24 cellular contexts compared by ENCODE assay signal in the genomic region with DNA sequence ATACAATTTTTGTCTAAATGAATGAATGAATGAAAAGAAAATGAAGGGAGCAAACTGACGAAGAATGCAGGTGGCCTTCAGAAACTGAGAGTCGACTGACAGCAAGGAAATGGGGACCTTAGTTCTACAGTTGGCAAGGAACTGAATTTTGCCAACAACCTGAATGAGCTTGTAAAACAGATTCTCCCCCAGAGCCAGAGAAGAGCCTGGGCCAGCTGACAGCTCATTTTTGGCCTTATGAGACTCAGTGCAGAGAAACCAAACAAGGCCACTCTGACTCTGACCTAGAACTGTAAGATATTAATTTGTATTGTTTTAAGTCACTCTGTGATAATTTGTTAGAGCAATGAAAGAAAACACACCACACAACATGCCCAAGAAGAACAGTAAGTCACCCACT.
"Had no signal": no experiment of that assay in that cellular context is flagged by ENCODE, and none has a peak within 500 bp of the region (broad histone marks: within the 10 kb centered on the region; RNA-seq: fewer than 3 reads in every experiment).

No MANE protein-coding gene starts in this region.

- H3K27ac Mint-ChIP-seq: activated CD4-positive, alpha-beta memory T cell treated with anti-CD3 and anti-CD28 coated beads for 36 hours; activated CD4-positive, alpha-beta T cell treated with anti-CD3 and anti-CD28 coated beads, Interleukin-2, amount 10 ng/mL, durations not matched to agents 7 days and 5 days; activated naive CD4-positive, alpha-beta T cell treated with anti-CD3 and anti-CD28 coated beads for 36 hours; activated naive CD8-positive, alpha-beta T cell treated with anti-CD3 and anti-CD28 coated beads for 36 hours; activated T-helper 17 cell treated with anti-CD3 and anti-CD28 coated beads, Interleukin-2, amount 50 U/mL, for 72 hours had no signal

- H3K36me3 Mint-ChIP-seq: activated CD4-positive, alpha-beta memory T cell treated with anti-CD3 and anti-CD28 coated beads for 36 hours had no signal

- ATAC-seq: activated T-cell treated with anti-CD3 and anti-CD28 coated beads, Interleukin-2, amount 50 U/mL, for 4 hours; Panc1; Right ventricle myocardium inferior had no signal

- H3K27ac ChIP-seq: SK-N-MC, VCaP had no signal

- H3K27me3 Mint-ChIP-seq: activated CD4-positive, alpha-beta memory T cell treated with anti-CD3 and anti-CD28 coated beads for 36 hours; activated CD4-positive, alpha-beta T cell treated with anti-CD3 and anti-CD28 coated beads, Interleukin-2, amount 10 ng/mL, durations not matched to agents 7 days and 5 days; activated naive CD8-positive, alpha-beta T cell treated with anti-CD3 and anti-CD28 coated beads for 36 hours; activated T-helper 17 cell treated with anti-CD3 and anti-CD28 coated beads, Interleukin-2, amount 50 U/mL, for 72 hours had no signal

- H3K4me3 ChIP-seq: SK-N-MC had no signal

- H3K9me3 Mint-ChIP-seq: activated CD4-positive, alpha-beta memory T cell treated with anti-CD3 and anti-CD28 coated beads for 36 hours; activated CD4-positive, alpha-beta T cell treated with anti-CD3 and anti-CD28 coated beads, Interleukin-2, amount 10 ng/mL, durations not matched to agents 7 days and 5 days; activated naive CD4-positive, alpha-beta T cell treated with anti-CD3 and anti-CD28 coated beads for 36 hours; activated naive CD8-positive, alpha-beta T cell treated with anti-CD3 and anti-CD28 coated beads for 36 hours; activated T-cell treated with anti-CD3 and anti-CD28 coated beads, Interleukin-2, amount 50 U/mL, for 4 hours; activated T-helper 17 cell treated with anti-CD3 and anti-CD28 coated beads, Interleukin-2, amount 50 U/mL, for 72 hours had no signal

- DNase-seq: activated CD4-positive, alpha-beta memory T cell treated with anti-CD3 and anti-CD28 coated beads for 36 hours; activated CD4-positive, alpha-beta T cell treated with anti-CD3 and anti-CD28 coated beads, Interleukin-2, amount 10 ng/mL, durations not matched to agents 7 days and 5 days; activated CD4-positive, CD25-positive, alpha-beta regulatory T cell; activated CD8-positive, alpha-beta memory T cell treated with anti-CD3 and anti-CD28 coated beads for 24 hours; activated gamma-delta T cell; activated naive CD4-positive, alpha-beta T cell treated with anti-CD3 and anti-CD28 coated beads for 36 hours; activated naive CD8-positive, alpha-beta T cell treated with anti-CD3 and anti-CD28 coated beads for 36 hours; activated T-cell treated with anti-CD3 and anti-CD28 coated beads, Interleukin-2, amount 50 U/mL, for 4 hours; anterior cingulate cortex; cerebellar nuclear complex; Kasumi-1; NCI-H1092; NCI-H1417; NCI-H1930; NCI-H2171 treated with DMSO at 0.1 percent for 48 hours; NCI-H226; NCI-H774; RPMI8226; T-helper 1 cell had no signal

- H3K4me3 Mint-ChIP-seq: activated CD4-positive, alpha-beta memory T cell treated with anti-CD3 and anti-CD28 coated beads for 36 hours; activated CD4-positive, alpha-beta T cell treated with anti-CD3 and anti-CD28 coated beads, Interleukin-2, amount 10 ng/mL, durations not matched to agents 7 days and 5 days; activated naive CD4-positive, alpha-beta T cell treated with anti-CD3 and anti-CD28 coated beads for 36 hours; activated naive CD8-positive, alpha-beta T cell treated with anti-CD3 and anti-CD28 coated beads for 36 hours; activated T-cell treated with anti-CD3 and anti-CD28 coated beads, Interleukin-2, amount 50 U/mL, for 4 hours; activated T-helper 17 cell treated with anti-CD3 and anti-CD28 coated beads, Interleukin-2, amount 50 U/mL, for 72 hours had no signal
